ENCODE assay signal across 16 cellular contexts in genomic region chr13:45811891-45812583, GRCh38. TPM values are rescaled to one million over a fixed set of nuclear protein-coding genes. Genes with fewer than 3 reads are reported as not detected.
"Had no signal": no experiment of that assay in that cellular context is flagged by ENCODE, and none has a peak within 500 bp of the region (broad histone marks: within the 10 kb centered on the region; RNA-seq: fewer than 3 reads in every experiment).

No MANE protein-coding gene starts in this region.

- H3K4me3 ChIP-seq: sigmoid colon, transverse colon had no signal

- DNase-seq: activated CD4-positive, alpha-beta T cell treated with anti-CD3 and anti-CD28 coated beads, Interleukin-2, amount 50 U/mL, for 48 hours; activated CD4-positive, CD25-positive, alpha-beta regulatory T cell treated with anti-CD3 and anti-CD28 coated beads, Interleukin-2, amount 50 U/mL, for 72 hours; activated gamma-delta T cell; activated T-cell treated with anti-CD3 and anti-CD28 coated beads, Interleukin-2, amount 50 U/mL, for 48 hours; central memory CD4-positive, alpha-beta T cell; cortex of kidney; effector CD8-positive, alpha-beta T cell; left colon; sigmoid colon; stimulated activated naive CD4-positive, alpha-beta T cell; substantia nigra; T-helper 9 cell; transverse colon had no signal

- H3K9me3 ChIP-seq: sigmoid colon, transverse colon had no signal

- H3K4me1 ChIP-seq: sigmoid colon, transverse colon had no signal

- H3K27me3 ChIP-seq: sigmoid colon, transverse colon had no signal

- ATAC-seq: left colon had no signal

- H3K27ac ChIP-seq: sigmoid colon, transverse colon had no signal

- H3K36me3 ChIP-seq: sigmoid colon, transverse colon had no signal

RNA-seq across cellular contexts. Expression of gene SIAH3, which starts 39.5 kb away (rescaled TPM):
- total RNA-seq: glomerular endothelial cell; left colon; natural killer cell treated with Interleukin-12 subunit alpha and Interleukin-12 subunit beta and Interleukin-15 and Interleukin-18, amount 100 ng/mL, for 72 hours; osteoblast; sigmoid colon; transverse colon had no signal
